12 cellular contexts compared by ENCODE assay signal in the genomic region with DNA sequence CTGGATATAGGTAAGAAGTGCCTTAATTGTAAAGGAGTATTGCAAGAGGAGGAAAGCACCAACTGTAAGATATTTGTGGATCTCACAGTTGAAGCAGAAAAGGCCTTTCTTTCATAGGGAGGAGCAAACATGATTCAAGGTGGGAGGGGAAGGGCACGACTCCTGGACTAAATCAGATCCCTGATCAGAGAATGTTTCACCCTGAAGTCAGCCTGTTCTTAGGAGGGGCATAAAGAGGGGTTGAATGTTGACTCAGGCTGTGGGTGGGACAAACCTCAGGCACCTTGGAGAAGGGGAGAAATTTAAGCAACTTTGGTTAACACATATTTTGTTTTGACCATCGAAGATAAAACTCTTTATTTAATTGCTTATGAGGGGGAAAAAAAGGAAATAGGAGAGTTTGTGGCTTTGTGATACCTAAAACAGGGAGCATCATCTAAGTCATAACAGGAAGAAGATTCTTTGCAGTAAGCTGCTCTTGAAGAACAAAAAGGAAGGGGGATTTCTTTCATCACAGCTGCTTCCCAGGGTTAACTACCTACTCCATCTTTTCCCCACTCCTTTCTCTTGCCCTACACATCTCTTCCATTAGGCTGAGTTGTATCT.
DNase-seq lines count a peak whose midpoint lies in the region; ATAC-seq, FAIRE-seq and TF ChIP-seq lines count a peak whose summit lies in the region.
"Had no signal": no experiment of that assay in that cellular context is flagged by ENCODE, and none has a peak within 500 bp of the region (broad histone marks: within the 10 kb centered on the region; RNA-seq: fewer than 3 reads in every experiment).

No MANE protein-coding gene starts in this region.

- H3K9me3 Mint-ChIP-seq in activated B cell treated with CpG ODN at 0.5 μM for 24 hours (no peaks in the 10 kb centered on the region), immature natural killer cell (no peaks in the 10 kb centered on the region)

- DNase-seq in A549 (ENCODE audit: low read depth in 1 of 2, low spot score in 1 of 2) (no peak), activated B cell treated with CpG ODN at 0.5 μM for 24 hours (no peak), immature natural killer cell (peak; percentile 33 to 47 (median 44)), NCI-H1092 treated with DMSO at 0.1 percent for 48 hours (lab: John Stamatoyannopoulos, UW) (no peak), HUDEP-2 (lab: John Stamatoyannopoulos, UW; ENCODE audit: unreplicated experiment in 76 of 76) (no peak)
- DNase-seq: activated CD4-positive, alpha-beta T cell treated with anti-CD3 and anti-CD28 coated beads for 4 hours; left cardiac atrium; NCI-H774 had no signal

- no peak for TF ChIP-seq RAD21 in A549 (conservative IDR thresholded peaks at IDR 0.05 in 1 of 2, IDR thresholded peaks at IDR 0.05 in 1 of 2)

- peaks cover 49% of the 10 kb centered on the region for H3K4me1 Mint-ChIP-seq in activated B cell treated with CpG ODN at 0.5 μM for 24 hours
- peaks cover 69 to 79% of the 10 kb centered on the region in 2 donors for H3K4me1 Mint-ChIP-seq in immature natural killer cell

- 95% methylated on average over 2 of the region's 2 CpGs for WGBS in A549 (ENCODE audit: missing lambda C conversion rate)

- H3K9me3 ChIP-seq in A549 = peaks cover 16% of the 10 kb centered on the region; the same call in 1 of the 3 replicates

- TF ChIP-seq CTCF in A549 (IDR thresholded peaks at IDR 0.05) (no peak), activated B cell treated with CpG ODN at 0.5 μM for 24 hours (IDR thresholded peaks at IDR 0.05) (no peak)

- no peak for TF ChIP-seq EP300 in A549 (IDR thresholded peaks at IDR 0.05)

- POLR2A ChIA-PET in A549 (lab: Yijun Ruan, JAX) = no interaction called here
- POLR2A ChIA-PET in activated B cell treated with CpG ODN at 0.5 μM for 24 hours (lab: Charles Lee) = interaction anchor here (1.0 to 2.3 kb wide), 2 partner anchors 13 to 16 kb away, joined by 3 to 44 read pairs; no protein-coding TSS in a partner anchor

- peak overlapping the region; percentile 99 for H3K4me3 Mint-ChIP-seq in activated B cell treated with CpG ODN at 0.5 μM for 24 hours
- H3K4me3 Mint-ChIP-seq in immature natural killer cell = peak overlapping the region; percentile 100

- H3K27ac Mint-ChIP-seq in activated B cell treated with CpG ODN at 0.5 μM for 24 hours (peak overlapping the region; percentile 97), immature natural killer cell (peak overlapping the region; percentile 84 to 100 (median 94))

- 0 out of 3 replicates have a peak, but pooled peaks cover 6% of the 10 kb centered on the region for H3K4me1 ChIP-seq in A549

- no peak for FAIRE-seq in A549 (lab: Jason Lieb, UNC)
- FAIRE-seq: urothelium cell line had no signal

- intact Hi-C loops in activated B cell treated with CpG ODN at 0.5 μM for 24 hours (cut with micrococcal nuclease) = loop anchor here (5.0 kb wide), 2 partner anchors 208 to 258 kb away; a partner anchor contains a TSS

- no peak for TF ChIP-seq POLR2A in A549 (IDR thresholded peaks at IDR 0.05; ENCODE audit: low read length)

- no peak for ATAC-seq in A549
- no peak for ATAC-seq in activated B cell treated with CpG ODN at 0.5 μM for 24 hours (ENCODE audit: low read depth)
- ATAC-seq in HG02884 (IDR thresholded peaks at IDR 0.05; ENCODE audit: unreplicated experiment) = no peak
- ATAC-seq in GM21576 (IDR thresholded peaks at IDR 0.05; ENCODE audit: unreplicated experiment) = no peak
- ATAC-seq: left cardiac atrium had no signal

- H3K4me3 ChIP-seq in A549 (no peak overlapping the region), GM08714 (ENCODE audit: low read length) (peak overlapping the region; percentile 96; the same call in 1 of the 2 replicates)

- CTCF ChIA-PET in A549 (lab: Yijun Ruan, JAX) = interaction anchor here (1.4 kb wide), 1 partner anchor 10 kb away, joined by 3 read pairs; no protein-coding TSS in a partner anchor
- CTCF ChIA-PET in activated B cell treated with CpG ODN at 0.5 μM for 24 hours (lab: Charles Lee) = no interaction called here

- no peak overlapping the region for H3K27ac ChIP-seq in A549

- H3K27me3 Mint-ChIP-seq in activated B cell treated with CpG ODN at 0.5 μM for 24 hours = no peaks in the 10 kb centered on the region
- H3K27me3 Mint-ChIP-seq in immature natural killer cell (ENCODE audit: low read depth in 3 of 3) = peaks cover 5 to 14% (median 7%) of the 10 kb centered on the region in 3 donors

- peak overlapping the region; percentile 81; the same call in 2 of the 3 replicates for H3K4me2 ChIP-seq in A549

- H3K36me3 Mint-ChIP-seq in activated B cell treated with CpG ODN at 0.5 μM for 24 hours (ENCODE audit: low read depth) (peaks cover 30% of the 10 kb centered on the region), immature natural killer cell (no peaks in the 10 kb centered on the region)

TF ChIP-seq in A549, 52 proteins besides CTCF, POLR2A, EP300 and RAD21:
- TF ChIP-seq EHF (CRISPR knock-in tag; IDR thresholded peaks at IDR 0.05) = no peak
- no peak for TF ChIP-seq RNF2 (IDR thresholded peaks at IDR 0.05; ENCODE audit: borderline replicate concordance, low read depth)
- no peak for TF ChIP-seq MYC (IDR thresholded peaks at IDR 0.05; ENCODE audit: borderline replicate concordance, low read length)
- TF ChIP-seq KDM5A (IDR thresholded peaks at IDR 0.05) = no peak
- TF ChIP-seq, protein P1, sequence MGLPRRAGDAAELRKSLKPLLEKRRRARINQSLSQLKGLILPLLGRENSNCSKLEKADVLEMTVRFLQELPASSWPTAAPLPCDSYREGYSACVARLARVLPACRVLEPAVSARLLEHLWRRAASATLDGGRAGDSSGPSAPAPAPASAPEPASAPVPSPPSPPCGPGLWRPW (IDR thresholded peaks at IDR 0.05) = no peak
- TF ChIP-seq CHD2 (IDR thresholded peaks at IDR 0.05; ENCODE audit: low read length, partially characterized antibody) = no peak
- TF ChIP-seq BHLHE40 (IDR thresholded peaks at IDR 0.05; ENCODE audit: low read depth, low read length) = no peak
- TF ChIP-seq CHD4 (IDR thresholded peaks at IDR 0.05; ENCODE audit: borderline replicate concordance) = no peak
- TF ChIP-seq JUNB (IDR thresholded peaks at IDR 0.05) = no peak
- TF ChIP-seq, protein P2, sequence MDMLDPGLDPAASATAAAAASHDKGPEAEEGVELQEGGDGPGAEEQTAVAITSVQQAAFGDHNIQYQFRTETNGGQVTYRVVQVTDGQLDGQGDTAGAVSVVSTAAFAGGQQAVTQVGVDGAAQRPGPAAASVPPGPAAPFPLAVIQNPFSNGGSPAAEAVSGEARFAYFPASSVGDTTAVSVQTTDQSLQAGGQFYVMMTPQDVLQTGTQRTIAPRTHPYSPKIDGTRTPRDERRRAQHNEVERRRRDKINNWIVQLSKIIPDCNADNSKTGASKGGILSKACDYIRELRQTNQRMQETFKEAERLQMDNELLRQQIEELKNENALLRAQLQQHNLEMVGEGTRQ (IDR thresholded peaks at IDR 0.05) = no peak
- TF ChIP-seq HOXB5 (CRISPR knock-in tag; IDR thresholded peaks at IDR 0.05) = no peak
- no peak for TF ChIP-seq FOSB (CRISPR knock-in tag; IDR thresholded peaks at IDR 0.05)
- no peak for TF ChIP-seq ZFP36 (IDR thresholded peaks at IDR 0.05; ENCODE audit: borderline replicate concordance, partially characterized antibody)
- TF ChIP-seq, protein P3, sequence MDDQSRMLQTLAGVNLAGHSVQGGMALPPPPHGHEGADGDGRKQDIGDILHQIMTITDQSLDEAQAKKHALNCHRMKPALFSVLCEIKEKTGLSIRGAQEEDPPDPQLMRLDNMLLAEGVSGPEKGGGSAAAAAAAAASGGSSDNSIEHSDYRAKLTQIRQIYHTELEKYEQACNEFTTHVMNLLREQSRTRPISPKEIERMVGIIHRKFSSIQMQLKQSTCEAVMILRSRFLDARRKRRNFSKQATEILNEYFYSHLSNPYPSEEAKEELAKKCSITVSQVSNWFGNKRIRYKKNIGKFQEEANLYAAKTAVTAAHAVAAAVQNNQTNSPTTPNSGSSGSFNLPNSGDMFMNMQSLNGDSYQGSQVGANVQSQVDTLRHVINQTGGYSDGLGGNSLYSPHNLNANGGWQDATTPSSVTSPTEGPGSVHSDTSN (IDR thresholded peaks at IDR 0.05) = no peak
- no peak for TF ChIP-seq SREBF2 (IDR thresholded peaks at IDR 0.05)

Comparison
In these comparisons a context has a peak if more than half of its experiments do, and no peak if none do; other contexts are left out.
1. DNase-seq: peak in immature natural killer cell (3 of 3); none in A549 (0 of 2), activated B cell treated with CpG ODN at 0.5 μM for 24 hours (single experiment), NCI-H1092 treated with DMSO at 0.1 percent for 48 hours (single experiment) and HUDEP-2 (0 of 76).